Comparison of ENCODE assay signal across 3 cellular contexts in genomic region chr16:83895942-83896341, GRCh38.
TF ChIP-seq lines count a peak whose summit lies in the region.

No MANE protein-coding gene starts in this region.

TF ChIP-seq in HepG2, 621 proteins besides CTCF, POLR2A, EP300 and RAD21:
- no peak for TF ChIP-seq CREB3 (CRISPR knock-in tag; IDR thresholded peaks at IDR 0.05)
- TF ChIP-seq ATF7 (IDR thresholded peaks at IDR 0.05), result peak; percentile 94
- no peak for TF ChIP-seq ATF7 (CRISPR knock-in tag; IDR thresholded peaks at IDR 0.05)
- no peak for TF ChIP-seq PATZ1 (CRISPR knock-in tag; IDR thresholded peaks at IDR 0.05)
- no peak for TF ChIP-seq FOXJ3 (CRISPR knock-in tag; IDR thresholded peaks at IDR 0.05; ENCODE audit: borderline replicate concordance)
- no peak for TF ChIP-seq HINFP (CRISPR knock-in tag; IDR thresholded peaks at IDR 0.05; ENCODE audit: low read depth)
- TF ChIP-seq CREB1 (IDR thresholded peaks at IDR 0.05), result peak; percentile 95
- no peak for TF ChIP-seq CREB1 (CRISPR knock-in tag; IDR thresholded peaks at IDR 0.05)
- TF ChIP-seq RXRA (CRISPR knock-in tag; IDR thresholded peaks at IDR 0.05), result no peak
- TF ChIP-seq ZNF674 (CRISPR knock-in tag; IDR thresholded peaks at IDR 0.05; ENCODE audit: low read depth), result no peak
TF ChIP-seq in HepG2: peak in this region for 2.

TF ChIP-seq in K562, 482 proteins besides CTCF, POLR2A, EP300 and RAD21:
- TF ChIP-seq ATF3 (IDR thresholded peaks at IDR 0.05) (peak; percentile 33; the same call in 1 of the 2 replicates), ATF3 (CRISPR knock-in tag; conservative IDR thresholded peaks at IDR 0.05) (no peak), ATF1 (CRISPR knock-in tag; IDR thresholded peaks at IDR 0.05) (no peak), ATF1 (tag; IDR thresholded peaks at IDR 0.05) (peak; percentile 48), TEAD4 (IDR thresholded peaks at IDR 0.05; ENCODE audit: low read length) (no peak), TEAD4 (CRISPR knock-in tag; IDR thresholded peaks at IDR 0.05; ENCODE audit: borderline replicate concordance) (no peak), ATF7 (IDR thresholded peaks at IDR 0.05) (0 out of 2 replicates have a peak, but pooled peaks have one; percentile 39), ZNF668 (CRISPR knock-in tag; IDR thresholded peaks at IDR 0.05) (no peak), PTBP1 (IDR thresholded peaks at IDR 0.05; ENCODE audit: low read depth, low read length) (no peak)

TF ChIP-seq in GM12891, 5 proteins besides CTCF, POLR2A, EP300 and RAD21:
- TF ChIP-seq POLR2AphosphoS5 (IDR thresholded peaks at IDR 0.05; ENCODE audit: low read depth, low read length), result no peak
- no peak for TF ChIP-seq SPI1 (IDR thresholded peaks at IDR 0.05; ENCODE audit: low read depth, low read length)
- no peak for TF ChIP-seq PAX5 (IDR thresholded peaks at IDR 0.05; ENCODE audit: insufficient read depth, low read length, severe bottlenecking)
- no peak for TF ChIP-seq POU2F2 (IDR thresholded peaks at IDR 0.05; ENCODE audit: low read depth, low read length)
- TF ChIP-seq TAF1 (IDR thresholded peaks at IDR 0.05; ENCODE audit: low read depth, low read length), result no peak
TF ChIP-seq in GM12891: peak in this region for 0.
